Comparison of ENCODE assay signal across 7 cellular contexts in the genomic region with DNA sequence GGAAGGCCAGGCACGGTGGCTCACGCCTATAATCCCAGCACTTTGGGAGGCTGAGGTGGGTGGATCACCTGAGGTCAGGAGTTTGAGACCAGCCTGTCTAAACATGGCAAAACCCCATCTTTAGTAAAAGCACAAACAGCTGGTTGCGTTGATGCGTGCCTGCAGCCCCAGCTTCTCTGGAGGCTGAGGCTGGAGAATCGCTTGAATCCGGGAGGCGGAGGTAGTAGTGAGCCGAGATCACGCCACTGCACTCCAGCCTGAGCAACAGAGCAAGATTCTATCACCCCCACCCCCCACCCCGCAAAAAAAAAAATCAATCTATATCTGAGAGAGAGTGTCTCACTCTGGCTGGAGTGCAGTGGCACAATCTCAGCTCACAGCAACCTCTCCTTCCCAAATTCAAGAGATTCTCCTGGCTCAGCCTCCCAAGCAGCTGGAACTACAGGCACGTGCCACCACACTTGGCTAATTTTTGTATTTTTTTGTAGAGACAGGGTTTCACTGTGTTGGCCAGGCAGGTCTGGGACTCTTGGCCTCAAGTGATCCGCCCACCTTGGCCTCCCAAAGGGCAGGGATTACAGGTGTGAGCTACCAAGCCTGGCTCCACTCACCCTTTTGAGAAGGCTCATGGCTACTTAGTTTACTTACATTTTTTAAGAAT. TPM values are rescaled to one million over a fixed set of nuclear protein-coding genes. Genes with fewer than 3 reads are reported as not detected.
A peak's percentile ranks its signal among the peaks of the same experiment; 100 is the strongest.
DNase-seq lines count a peak whose midpoint lies in the region; ATAC-seq and TF ChIP-seq lines count a peak whose summit lies in the region.
"Not testable (repeated sequence)": the region's sequence is repeated elsewhere in the genome, so short reads cannot be mapped to it uniquely, and the experiment has no call there.

No MANE protein-coding gene starts in this region.

- POLR2A ChIA-PET in activated CD4-positive, alpha-beta memory T cell treated with anti-CD3 and anti-CD28 coated beads for 36 hours (lab: Charles Lee) = interaction anchor here (0.5 kb wide), 1 partner anchor 11 kb away, joined by 3 read pairs; no protein-coding TSS in a partner anchor

- not testable (repeated sequence) for H3K27me3 Mint-ChIP-seq in Calu3 (ENCODE audit: unreplicated experiment); activated CD4-positive, alpha-beta memory T cell treated with anti-CD3 and anti-CD28 coated beads for 36 hours; activated naive CD8-positive, alpha-beta T cell treated with anti-CD3 and anti-CD28 coated beads for 36 hours; nephron progenitor cell (ENCODE audit: low read depth, poor library complexity)

- CTCF ChIA-PET in Calu3 (lab: Charles Lee) = interaction anchor here (0.6 kb wide), 1 partner anchor 31 kb away, joined by 5 read pairs; no protein-coding TSS in a partner anchor
- CTCF ChIA-PET in activated CD4-positive, alpha-beta memory T cell treated with anti-CD3 and anti-CD28 coated beads for 36 hours (lab: Charles Lee) = interaction anchor here (3.7 kb wide), 1 partner anchor 51 kb away, joined by 10 read pairs; no protein-coding TSS in a partner anchor

- not testable (repeated sequence) for BruUV-seq in Calu3 (replicated peaks; lab: Mats Ljungman, UMichigan)

- intact Hi-C loops in Calu3 (cut with micrococcal nuclease; ENCODE audit: unreplicated experiment); activated CD4-positive, alpha-beta memory T cell treated with anti-CD3 and anti-CD28 coated beads for 36 hours (cut with micrococcal nuclease): not testable (repeated sequence)

- peaks cover 41% of the 10 kb centered on the region for H3K36me3 ChIP-seq in cardiac muscle cell

- H3K4me3 Mint-ChIP-seq in Calu3 (ENCODE audit: low read depth, unreplicated experiment); activated CD4-positive, alpha-beta memory T cell treated with anti-CD3 and anti-CD28 coated beads for 36 hours; activated naive CD8-positive, alpha-beta T cell treated with anti-CD3 and anti-CD28 coated beads for 36 hours; nephron progenitor cell; stimulated activated effector memory CD8-positive, alpha-beta T cell treated with anti-CD3 and anti-CD28 coated beads, Interleukin-12 subunit alpha, Interleukin-12 subunit beta, amount 100 ng/mL, for 72 hours: not testable (repeated sequence)

- TF ChIP-seq CTCF in Calu3 (IDR thresholded peaks at IDR 0.05; ENCODE audit: unreplicated experiment); cardiac muscle cell (IDR thresholded peaks at IDR 0.05; ENCODE audit: low read depth, low read length); nephron progenitor cell (IDR thresholded peaks at IDR 0.05): not testable (repeated sequence)

- peak overlapping the region; percentile 4 for H3K27ac ChIP-seq in cardiac muscle cell

- H3K4me1 Mint-ChIP-seq in Calu3 (ENCODE audit: low read depth, unreplicated experiment); activated CD4-positive, alpha-beta memory T cell treated with anti-CD3 and anti-CD28 coated beads for 36 hours (ENCODE audit: low read depth); activated naive CD8-positive, alpha-beta T cell treated with anti-CD3 and anti-CD28 coated beads for 36 hours; nephron progenitor cell; stimulated activated effector memory CD8-positive, alpha-beta T cell treated with anti-CD3 and anti-CD28 coated beads, Interleukin-12 subunit alpha, Interleukin-12 subunit beta, amount 100 ng/mL, for 72 hours: not testable (repeated sequence)

- H3K9me3 ChIP-seq in cardiac muscle cell (ENCODE audit: low read depth) = not testable (repeated sequence)

- not testable (repeated sequence) for ATAC-seq in stimulated activated effector memory CD8-positive, alpha-beta T cell treated with anti-CD3 and anti-CD28 coated beads, Interleukin-12 subunit alpha, Interleukin-12 subunit beta, amount 100 ng/mL, for 72 hours

- not testable (repeated sequence) for H3K27me3 ChIP-seq in cardiac muscle cell

- peaks cover 57% of the 10 kb centered on the region for H3K36me3 Mint-ChIP-seq in Calu3 (ENCODE audit: insufficient read depth, unreplicated experiment)
- H3K36me3 Mint-ChIP-seq in activated CD4-positive, alpha-beta memory T cell treated with anti-CD3 and anti-CD28 coated beads for 36 hours = peaks cover 21% of the 10 kb centered on the region
- peaks cover 30% of the 10 kb centered on the region for H3K36me3 Mint-ChIP-seq in activated naive CD8-positive, alpha-beta T cell treated with anti-CD3 and anti-CD28 coated beads for 36 hours
- peaks cover 52% of the 10 kb centered on the region for H3K36me3 Mint-ChIP-seq in nephron progenitor cell (ENCODE audit: low read depth)
- H3K36me3 Mint-ChIP-seq in stimulated activated effector memory CD8-positive, alpha-beta T cell treated with anti-CD3 and anti-CD28 coated beads, Interleukin-12 subunit alpha, Interleukin-12 subunit beta, amount 100 ng/mL, for 72 hours = peaks cover 75% of the 10 kb centered on the region

- H3K27ac Mint-ChIP-seq in Calu3 (ENCODE audit: unreplicated experiment) (peak overlapping the region; percentile 85), nephron progenitor cell (peak overlapping the region; percentile 61)
- H3K27ac Mint-ChIP-seq in activated CD4-positive, alpha-beta memory T cell treated with anti-CD3 and anti-CD28 coated beads for 36 hours = not testable (repeated sequence)
- H3K27ac Mint-ChIP-seq in activated naive CD8-positive, alpha-beta T cell treated with anti-CD3 and anti-CD28 coated beads for 36 hours = peak overlapping the region; percentile 70
- H3K27ac Mint-ChIP-seq in stimulated activated effector memory CD8-positive, alpha-beta T cell treated with anti-CD3 and anti-CD28 coated beads, Interleukin-12 subunit alpha, Interleukin-12 subunit beta, amount 100 ng/mL, for 72 hours = peak overlapping the region; percentile 50

- H3K9me3 Mint-ChIP-seq in Calu3 (ENCODE audit: low read depth, unreplicated experiment); activated CD4-positive, alpha-beta memory T cell treated with anti-CD3 and anti-CD28 coated beads for 36 hours; activated naive CD8-positive, alpha-beta T cell treated with anti-CD3 and anti-CD28 coated beads for 36 hours; nephron progenitor cell; stimulated activated effector memory CD8-positive, alpha-beta T cell treated with anti-CD3 and anti-CD28 coated beads, Interleukin-12 subunit alpha, Interleukin-12 subunit beta, amount 100 ng/mL, for 72 hours: not testable (repeated sequence)

- not testable (repeated sequence) for H3K4me1 ChIP-seq in cardiac muscle cell (ENCODE audit: low read depth)

- H3K4me3 ChIP-seq in cardiac muscle cell = not testable (repeated sequence)

- DNase-seq in Calu3; activated naive CD8-positive, alpha-beta T cell treated with anti-CD3 and anti-CD28 coated beads for 36 hours; cardiac muscle cell (ENCODE audit: low read depth in 1 of 2, low spot score in 1 of 2); nephron progenitor cell; stimulated activated effector memory CD8-positive, alpha-beta T cell treated with anti-CD3 and anti-CD28 coated beads, Interleukin-12 subunit alpha, Interleukin-12 subunit beta, amount 100 ng/mL, for 72 hours (ENCODE audit: low spot score in 2 of 2): not testable (repeated sequence)
- peak; percentile 31 for DNase-seq in NCI-H82 (lab: John Stamatoyannopoulos, UW)
- DNase-seq in activated CD4-positive, alpha-beta memory T cell treated with anti-CD3 and anti-CD28 coated beads for 36 hours = peak; percentile 7

RNA-seq across cellular contexts. Expression of gene USP34, which starts 6.2 kb away (rescaled TPM):
- total RNA-seq in Calu3 (2022) (89.4 and 94.7 TPM in 2 replicates), cardiac muscle cell (67.6 and 94.5 TPM in 2 replicates)
- total RNA-seq in activated CD4-positive, alpha-beta memory T cell treated with anti-CD3 and anti-CD28 coated beads for 36 hours = 10 to 100 TPM; 61.1 to 69.4 TPM
- total RNA-seq in activated naive CD8-positive, alpha-beta T cell treated with anti-CD3 and anti-CD28 coated beads for 36 hours = 10 to 100 TPM; 59.4 to 64.2 TPM
- 42.4 and 54.9 TPM in 2 replicates for polyA plus RNA-seq in cardiac muscle cell
